Comparison of ENCODE assay signal across 8 cellular contexts in the genomic region with DNA sequence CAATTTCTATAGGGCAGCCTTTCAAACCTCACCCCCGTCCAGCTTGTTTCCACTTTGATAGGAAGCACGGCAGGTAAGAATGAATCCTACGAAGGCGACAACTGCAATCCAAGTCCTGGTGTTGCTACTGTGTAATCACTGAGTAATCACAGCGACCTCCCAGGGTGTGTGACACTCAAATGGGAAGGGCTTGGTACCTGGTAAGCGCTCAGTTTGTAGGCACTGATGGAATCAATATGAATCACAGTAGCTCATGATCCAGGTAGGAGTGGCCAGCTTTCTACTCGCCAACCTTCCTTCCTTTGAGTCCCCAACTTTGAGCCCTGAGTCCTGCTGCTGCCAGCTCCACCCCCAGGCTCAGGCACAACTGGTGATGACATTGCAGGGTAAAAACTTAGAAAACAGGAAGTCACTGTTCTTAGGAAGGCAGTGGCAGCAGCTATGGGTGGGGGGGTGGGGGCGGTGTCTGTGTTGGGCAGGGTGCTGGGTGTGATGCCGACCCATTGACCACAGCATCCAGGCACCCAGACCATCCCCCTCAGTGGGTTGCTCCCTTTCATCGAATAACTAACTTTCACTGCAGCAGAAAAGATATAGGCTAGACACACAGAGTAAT.
DNase-seq lines count a peak whose midpoint lies in the region; ATAC-seq, FAIRE-seq and TF ChIP-seq lines count a peak whose summit lies in the region.

No MANE protein-coding gene starts in this region.

- intact Hi-C loops in HepG2 (cut with micrococcal nuclease; ENCODE audit: unreplicated experiment) = no loop called here
- intact Hi-C loops in Caco-2 (cut with micrococcal nuclease; ENCODE audit: unreplicated experiment) = no loop called here

- H3K9ac ChIP-seq in BLaER1 treated with 17β-estradiol and CSF1 and Interleukin-3, amounts not matched to agents 10 nM and 100 nM = peak overlapping the region in 3 of 11 experiments; percentile 22 to 38 (median 37); a peak in 3 of 22 replicates
- H3K9ac ChIP-seq in HepG2 (ENCODE audit: insufficient read depth, low read depth, low read length) = no peak overlapping the region

- POLR2A ChIA-PET in HepG2 (lab: Yijun Ruan, JAX) (no interaction called here), Caco-2 (lab: Charles Lee) (no interaction called here)

- no peak overlapping the region for H3K27ac Mint-ChIP-seq in Caco-2 (ENCODE audit: unreplicated experiment)

- CTCF ChIA-PET in HepG2 (lab: Yijun Ruan, JAX; ENCODE audit: low intra/inter-chr PET ratio, low total read pairs) (no interaction called here), Caco-2 (lab: Charles Lee) (no interaction called here)

- peak overlapping the region; percentile 91 for H2AFZ ChIP-seq in HepG2 (ENCODE audit: low read length)

- TF ChIP-seq EP300 in HepG2 (IDR thresholded peaks at IDR 0.05; ENCODE audit: low read depth in 2 of 2, low read length in 2 of 2) (no peak), HepG2 (CRISPR knock-in tag; IDR thresholded peaks at IDR 0.05; ENCODE audit: borderline replicate concordance) (no peak)

- no peak for TF ChIP-seq POLR2A in HepG2 (IDR thresholded peaks at IDR 0.05; ENCODE audit: insufficient read depth in 1 of 2, low read depth in 2 of 2, low read length in 2 of 2)

- no peaks in the 10 kb centered on the region for H3K27me3 Mint-ChIP-seq in Caco-2 (ENCODE audit: insufficient read depth, unreplicated experiment)

- H3K9me3 Mint-ChIP-seq in Caco-2 (ENCODE audit: unreplicated experiment) = no peaks in the 10 kb centered on the region

- DNase-seq in H4 (ENCODE audit: low spot score) = peak; percentile 63
- DNase-seq in NOMO-1 treated with dmso at 0.1 percent for 144 hours (lab: John Stamatoyannopoulos, UW; ENCODE audit: unreplicated experiment) = peak; percentile 80
- DNase-seq in activated T-cell treated with anti-CD3 and anti-CD28 coated beads for 48 hours (ENCODE audit: low read depth) = peak; percentile 63
- DNase-seq in HepG2 (ENCODE audit: low spot score) = no peak
- peak; percentile 65 for DNase-seq in ureter (ENCODE audit: low spot score)
- DNase-seq in H7 = no peak
- DNase-seq in Caco-2 = no peak

- H3K79me2 ChIP-seq in HepG2 (ENCODE audit: insufficient read depth, low read length) = no peaks in the 10 kb centered on the region

- no TSS peak for BruUV-seq in HepG2 (replicated peaks; lab: Mats Ljungman, UMichigan)
- no TSS peak for BruUV-seq in Caco-2 (replicated peaks; lab: Mats Ljungman, UMichigan)

- peak; percentile 54 for ATAC-seq in HepG2

- H3K36me3 Mint-ChIP-seq in Caco-2 (ENCODE audit: insufficient read depth, unreplicated experiment) = no peaks in the 10 kb centered on the region

- peak overlapping the region in 9 of 11 experiments; percentile 17 to 73 (median 38); a peak in 13 of 22 replicates for H3K27ac ChIP-seq in BLaER1 treated with 17β-estradiol and CSF1 and Interleukin-3, amounts not matched to agents 10 nM and 100 nM
- H3K27ac ChIP-seq in HepG2 (ENCODE audit: extremely low read length, insufficient read depth, low read length) = no peak overlapping the region

- 4% methylated on average over 7 of the region's 10 CpGs for WGBS in HepG2 (ENCODE audit: low lambda C conversion rate)

- no peak overlapping the region for H3K4me3 Mint-ChIP-seq in Caco-2 (ENCODE audit: unreplicated experiment)

- no peak for TF ChIP-seq CTCF in HepG2 (CRISPR knock-in tag; IDR thresholded peaks at IDR 0.05)
- TF ChIP-seq CTCF in Caco-2 (IDR thresholded peaks at IDR 0.05; ENCODE audit: insufficient read depth in 1 of 2, low read depth in 1 of 2, low read length in 1 of 2, severe bottlenecking in 1 of 2, unreplicated experiment in 1 of 2) = no peak

- FAIRE-seq in HepG2 (lab: Jason Lieb, UNC) = no peak

- no peak for TF ChIP-seq RAD21 in HepG2 (CRISPR knock-in tag; IDR thresholded peaks at IDR 0.05)

- H3K4me3 ChIP-seq in BLaER1 treated with 17β-estradiol and CSF1 and Interleukin-3, amounts not matched to agents 10 nM and 100 nM = no peak overlapping the region
- peak overlapping the region in 1 of 3 experiments; percentile 31; a peak in 1 of 6 replicates for H3K4me3 ChIP-seq in HepG2 (replicated peaks in 1 of 3; ENCODE audit: insufficient read depth in 1 of 3, low read depth in 2 of 3, low read length in 3 of 3)
- no peak overlapping the region for H3K4me3 ChIP-seq in H7 (ENCODE audit: insufficient read depth, low read depth, low read length)
- H3K4me3 ChIP-seq in Caco-2 (ENCODE audit: low read depth, low read length) = no peak overlapping the region

- no peaks in the 10 kb centered on the region for H3K4me1 Mint-ChIP-seq in Caco-2 (ENCODE audit: low read depth, unreplicated experiment)

- H4K20me1 ChIP-seq in BLaER1 treated with 17β-estradiol and CSF1 and Interleukin-3, amounts not matched to agents 10 nM and 100 nM = no peaks in the 10 kb centered on the region
- H4K20me1 ChIP-seq in HepG2 (ENCODE audit: insufficient read depth, low read length) = no peaks in the 10 kb centered on the region

- peaks cover 13 to 21% (median 16%) of the 10 kb centered on the region in 10 experiments for H3K4me1 ChIP-seq in BLaER1 treated with 17β-estradiol and CSF1 and Interleukin-3, amounts not matched to agents 10 nM and 100 nM
- H3K4me1 ChIP-seq in HepG2 (ENCODE audit: insufficient read depth, low read length) = peaks cover 2% of the 10 kb centered on the region; the same call in 1 of the 2 replicates
- no peaks in the 10 kb centered on the region for H3K4me1 ChIP-seq in Caco-2

- no peaks in the 10 kb centered on the region for H3K9me3 ChIP-seq in BLaER1 treated with 17β-estradiol and CSF1 and Interleukin-3, amounts not matched to agents 10 nM and 100 nM (replicated peaks in 1 of 11)
- H3K9me3 ChIP-seq in HepG2 (ENCODE audit: low read length) (no peaks in the 10 kb centered on the region), Caco-2 (no peaks in the 10 kb centered on the region)

- no peaks in the 10 kb centered on the region for H3K27me3 ChIP-seq in BLaER1 treated with 17β-estradiol and CSF1 and Interleukin-3, amounts not matched to agents 10 nM and 100 nM
- H3K27me3 ChIP-seq in HepG2 (ENCODE audit: control insufficient read depth in 1 of 2, insufficient read depth in 2 of 2, low read length in 2 of 2) = peaks cover 0 to 15% of the 10 kb centered on the region in 2 experiments; a peak in 2 of 5 replicates
- no peaks in the 10 kb centered on the region for H3K27me3 ChIP-seq in H7 (ENCODE audit: control insufficient read depth, insufficient read depth, low read length)
- no peaks in the 10 kb centered on the region; the same call in 1 of the 2 replicates for H3K27me3 ChIP-seq in Caco-2 (replicated peaks; ENCODE audit: control insufficient read depth, insufficient read depth, low read length)

- H3K4me2 ChIP-seq in BLaER1 treated with 17β-estradiol and CSF1 and Interleukin-3, amounts not matched to agents 10 nM and 100 nM = peak overlapping the region; percentile 31 to 74 (median 49); a peak in 21 of 22 replicates
- peak overlapping the region; percentile 59 for H3K4me2 ChIP-seq in HepG2 (ENCODE audit: low read depth, low read length)

- in situ Hi-C loops in HepG2 (cut with HindIII; ENCODE audit: extremely low pct_ligation_motif_present, low pct_unique_long_range_greater_than_20kb) = loop anchor here (10.0 kb wide), 1 partner anchor 563 kb away; no protein-coding TSS in a partner anchor

- H3K36me3 ChIP-seq in BLaER1 treated with 17β-estradiol and CSF1 and Interleukin-3, amounts not matched to agents 10 nM and 100 nM = no peaks in the 10 kb centered on the region
- H3K36me3 ChIP-seq in HepG2 (replicated peaks in 1 of 2; ENCODE audit: control insufficient read depth in 1 of 2, insufficient read depth in 2 of 2, low read length in 2 of 2) (no peaks in the 10 kb centered on the region), H7 (replicated peaks; ENCODE audit: control insufficient read depth, insufficient read depth, low read length) (no peaks in the 10 kb centered on the region), Caco-2 (ENCODE audit: control insufficient read depth, insufficient read depth, low read length) (no peaks in the 10 kb centered on the region)

TF ChIP-seq in HepG2, 621 proteins besides CTCF, POLR2A, EP300 and RAD21 (continues in another document):
- TF ChIP-seq ZNF563 (CRISPR knock-in tag; IDR thresholded peaks at IDR 0.05) (no peak), HNRNPH1 (optimal IDR thresholded peaks at IDR 0.05; ENCODE audit: low read depth, low read length) (no peak), ZNF562 (CRISPR knock-in tag; IDR thresholded peaks at IDR 0.05; ENCODE audit: borderline replicate concordance) (no peak), TOE1 (CRISPR knock-in tag; IDR thresholded peaks at IDR 0.05) (no peak)
- TF ChIP-seq, protein P1, sequence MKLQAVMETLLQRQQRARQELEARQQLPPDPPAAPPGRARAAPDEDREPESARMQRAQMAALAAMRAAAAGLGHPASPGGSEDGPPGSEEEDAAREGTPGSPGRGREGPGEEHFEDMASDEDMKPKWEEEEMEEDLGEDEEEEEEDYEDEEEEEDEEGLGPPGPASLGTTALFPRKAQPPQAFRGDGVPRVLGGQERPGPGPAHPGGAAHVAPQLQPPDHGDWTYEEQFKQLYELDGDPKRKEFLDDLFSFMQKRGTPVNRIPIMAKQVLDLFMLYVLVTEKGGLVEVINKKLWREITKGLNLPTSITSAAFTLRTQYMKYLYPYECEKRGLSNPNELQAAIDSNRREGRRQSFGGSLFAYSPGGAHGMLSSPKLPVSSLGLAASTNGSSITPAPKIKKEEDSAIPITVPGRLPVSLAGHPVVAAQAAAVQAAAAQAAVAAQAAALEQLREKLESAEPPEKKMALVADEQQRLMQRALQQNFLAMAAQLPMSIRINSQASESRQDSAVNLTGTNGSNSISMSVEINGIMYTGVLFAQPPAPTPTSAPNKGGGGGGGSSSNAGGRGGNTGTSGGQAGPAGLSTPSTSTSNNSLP (IDR thresholded peaks at IDR 0.05; ENCODE audit: low read depth, low read length) = no peak
- TF ChIP-seq, protein P2, sequence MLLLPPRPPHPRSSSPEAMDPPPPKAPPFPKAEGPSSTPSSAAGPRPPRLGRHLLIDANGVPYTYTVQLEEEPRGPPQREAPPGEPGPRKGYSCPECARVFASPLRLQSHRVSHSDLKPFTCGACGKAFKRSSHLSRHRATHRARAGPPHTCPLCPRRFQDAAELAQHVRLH (CRISPR knock-in tag; IDR thresholded peaks at IDR 0.05; ENCODE audit: borderline replicate concordance, low read depth) = no peak
- TF ChIP-seq, protein P3, sequence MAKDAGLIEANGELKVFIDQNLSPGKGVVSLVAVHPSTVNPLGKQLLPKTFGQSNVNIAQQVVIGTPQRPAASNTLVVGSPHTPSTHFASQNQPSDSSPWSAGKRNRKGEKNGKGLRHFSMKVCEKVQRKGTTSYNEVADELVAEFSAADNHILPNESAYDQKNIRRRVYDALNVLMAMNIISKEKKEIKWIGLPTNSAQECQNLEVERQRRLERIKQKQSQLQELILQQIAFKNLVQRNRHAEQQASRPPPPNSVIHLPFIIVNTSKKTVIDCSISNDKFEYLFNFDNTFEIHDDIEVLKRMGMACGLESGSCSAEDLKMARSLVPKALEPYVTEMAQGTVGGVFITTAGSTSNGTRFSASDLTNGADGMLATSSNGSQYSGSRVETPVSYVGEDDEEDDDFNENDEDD (CRISPR knock-in tag; IDR thresholded peaks at IDR 0.05; ENCODE audit: borderline replicate concordance) = no peak

Comparison
In these comparisons a context has a peak if more than half of its experiments do, and no peak if none do; other contexts are left out.
1. DNase-seq: peak in H4 (single experiment), NOMO-1 treated with dmso at 0.1 percent for 144 hours (single experiment), activated T-cell treated with anti-CD3 and anti-CD28 coated beads for 48 hours (single experiment) and ureter (single experiment); none in HepG2 (single experiment), H7 (single experiment) and Caco-2 (0 of 2).